9 cellular contexts compared by ENCODE assay signal in the genomic region with DNA sequence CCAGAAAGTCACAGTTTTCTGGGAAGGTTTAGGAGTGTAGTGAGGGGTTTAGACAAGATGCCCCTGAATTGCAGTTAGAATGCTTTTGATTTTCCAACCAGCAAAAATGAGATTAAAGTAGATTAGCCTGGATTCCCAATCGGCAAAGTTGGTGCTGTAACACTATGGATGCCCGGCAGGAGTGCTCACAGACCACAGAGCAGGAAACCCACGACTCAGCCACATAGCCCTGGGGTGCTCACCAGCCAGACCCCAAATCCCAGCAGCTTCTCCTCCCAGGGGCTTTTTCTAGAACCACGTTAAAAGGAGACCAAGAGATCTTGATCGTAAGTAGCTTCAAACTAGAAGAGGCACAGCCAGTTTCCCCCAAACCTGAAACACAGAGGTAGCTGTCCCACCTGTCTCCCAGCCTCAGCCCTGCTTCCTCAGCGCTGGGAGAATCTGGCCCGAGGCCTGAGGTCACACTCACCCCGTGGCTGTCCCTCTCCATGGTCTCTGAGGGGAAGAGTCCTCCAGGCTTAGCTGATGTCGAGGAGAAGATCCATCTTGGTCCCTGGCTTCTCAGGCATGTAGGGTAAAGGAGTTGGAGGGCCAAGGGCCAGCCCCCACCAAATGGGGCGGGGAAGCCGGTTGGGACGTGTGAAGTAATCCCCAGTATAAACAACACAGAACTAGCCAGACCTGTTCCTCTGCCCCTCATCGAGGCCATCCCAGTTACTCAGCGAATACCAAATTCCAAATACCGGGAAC. TPM values are rescaled to one million over a fixed set of nuclear protein-coding genes. Genes with fewer than 3 reads are reported as not detected.
DNase-seq lines count a peak whose midpoint lies in the region; ATAC-seq and TF ChIP-seq lines count a peak whose summit lies in the region.
"Had no signal": no experiment of that assay in that cellular context is flagged by ENCODE, and none has a peak within 500 bp of the region (broad histone marks: within the 10 kb centered on the region; RNA-seq: fewer than 3 reads in every experiment).

A gene (minus strand): TSS at position 585 of the 750 bp plus-strand sequence. CDS start 95 bp downstream, at position 490.

- no peak for ATAC-seq in central memory CD8-positive, alpha-beta T cell (replicated peaks; ENCODE audit: extremely low read depth, poor library complexity, severe bottlenecking)
- ATAC-seq in GM21423 (IDR thresholded peaks at IDR 0.05; ENCODE audit: unreplicated experiment), result no peak
- ATAC-seq in GM18867 (IDR thresholded peaks at IDR 0.05; ENCODE audit: unreplicated experiment), result no peak

- peaks cover 6% of the 10 kb centered on the region for H3K36me3 Mint-ChIP-seq in Calu3 (ENCODE audit: insufficient read depth, unreplicated experiment)
- H3K36me3 Mint-ChIP-seq in central memory CD8-positive, alpha-beta T cell (ENCODE audit: insufficient read depth), result peaks cover 7% of the 10 kb centered on the region
- no peaks in the 10 kb centered on the region for H3K36me3 Mint-ChIP-seq in nephron (ENCODE audit: low read depth)

- peak within 1 kb of the TSS; percentile 43 for H3K4me3 Mint-ChIP-seq in Calu3 (ENCODE audit: low read depth, unreplicated experiment)
- peak within 1 kb of the TSS; percentile 62 for H3K4me3 Mint-ChIP-seq in central memory CD8-positive, alpha-beta T cell
- no peak within 1 kb of the TSS for H3K4me3 Mint-ChIP-seq in nephron

- CTCF ChIA-PET in Calu3 (lab: Charles Lee), result interaction anchor here (1.0 to 1.2 kb wide), 3 partner anchors 11 to 102 kb away, joined by 3 to 6 read pairs (median 5); no protein-coding TSS in a partner anchor

- peaks cover 28% of the 10 kb centered on the region for H3K4me1 Mint-ChIP-seq in Calu3 (ENCODE audit: low read depth, unreplicated experiment)
- H3K4me1 Mint-ChIP-seq in central memory CD8-positive, alpha-beta T cell, result peaks cover 57% of the 10 kb centered on the region
- H3K4me1 Mint-ChIP-seq in nephron, result peaks cover 27% of the 10 kb centered on the region

- peak within 1 kb of the TSS; percentile 84 for H3K27ac ChIP-seq in KOPT-K1 (ENCODE audit: low read depth, low read length, poor library complexity, severe bottlenecking)

- H3K27ac Mint-ChIP-seq in Calu3 (ENCODE audit: unreplicated experiment) (no peak within 1 kb of the TSS), nephron (peak within 1 kb of the TSS in 2 of 3 experiments; percentile 48 to 66)
- H3K27ac Mint-ChIP-seq in central memory CD8-positive, alpha-beta T cell (ENCODE audit: low read depth), result peak within 1 kb of the TSS; percentile 82

- intact Hi-C loops in Calu3 (cut with micrococcal nuclease; ENCODE audit: unreplicated experiment), result no loop called here

- no peaks in the 10 kb centered on the region for H3K36me3 ChIP-seq in KOPT-K1 (ENCODE audit: insufficient read depth, low read length)

- TSS peak; percentile 73 for BruUV-seq in Calu3 (replicated peaks; lab: Mats Ljungman, UMichigan)

- H3K27me3 Mint-ChIP-seq in Calu3 (ENCODE audit: unreplicated experiment) (no peaks in the 10 kb centered on the region), nephron (ENCODE audit: low read depth) (peaks cover 34% of the 10 kb centered on the region)
- H3K27me3 Mint-ChIP-seq in central memory CD8-positive, alpha-beta T cell, result no peaks in the 10 kb centered on the region

- DNase-seq in Calu3 (peak; percentile 67), activated gamma-delta T cell treated with Interleukin-2 at 50 U/mL for 16 hours (no peak), GM13977 (ENCODE audit: low spot score) (no peak)
- DNase-seq in central memory CD8-positive, alpha-beta T cell (ENCODE audit: low spot score in 2 of 2), result no peak
- DNase-seq: KG1 had no signal

- in situ Hi-C loops in GM13977 (cut with MboI; ENCODE audit: low pct_unique_long_range_greater_than_20kb, low sequenced_read_pairs, unreplicated experiment), result no loop called here

- TF ChIP-seq CTCF in Calu3 (IDR thresholded peaks at IDR 0.05; ENCODE audit: unreplicated experiment) (no peak), nephron (IDR thresholded peaks at IDR 0.05; ENCODE audit: unreplicated experiment in 3 of 3) (no peak), GM13977 (IDR thresholded peaks at IDR 0.05; ENCODE audit: extremely low read depth, insufficient read depth, missing control alignments) (no peak)

- H3K9me3 ChIP-seq in KOPT-K1 (ENCODE audit: insufficient read depth, low read length, poor library complexity, severe bottlenecking), result no peaks in the 10 kb centered on the region

- H3K9me3 Mint-ChIP-seq in Calu3 (ENCODE audit: low read depth, unreplicated experiment) (no peaks in the 10 kb centered on the region), nephron (no peaks in the 10 kb centered on the region)
- H3K9me3 Mint-ChIP-seq in central memory CD8-positive, alpha-beta T cell, result no peaks in the 10 kb centered on the region

RNA-seq across cellular contexts. Expression of the gene that starts here (rescaled TPM):
- total RNA-seq in Calu3 (2022), result 1.4 and 2.3 TPM in 2 replicates

Comparison
In these comparisons a context has a peak if more than half of its experiments do, and no peak if none do; other contexts are left out.
1. H3K4me3 Mint-ChIP-seq: peak in Calu3 (single experiment) and central memory CD8-positive, alpha-beta T cell (single experiment); none in nephron (0 of 3).